Comparison of ENCODE assay signal across 8 cellular contexts in genomic region chr6:34295721-34296120, GRCh38. TPM values are rescaled to one million over a fixed set of nuclear protein-coding genes. Genes with fewer than 3 reads are reported as not detected.
A peak's percentile ranks its signal among the peaks of the same experiment; 100 is the strongest.
DNase-seq lines count a peak whose midpoint lies in the region; ATAC-seq and TF ChIP-seq lines count a peak whose summit lies in the region.

No MANE protein-coding gene starts in this region.

- TF ChIP-seq CTCF in neutrophil (IDR thresholded peaks at IDR 0.05) (no peak), upper lobe of left lung (IDR thresholded peaks at IDR 0.05) (no peak)

- peak overlapping the region; percentile 25 for H3K27ac ChIP-seq in KOPT-K1 (ENCODE audit: low read depth, low read length, poor library complexity, severe bottlenecking)
- peak overlapping the region; percentile 56 for H3K27ac ChIP-seq in neutrophil
- no peak overlapping the region for H3K27ac ChIP-seq in upper lobe of left lung

- WGBS in upper lobe of left lung, 2 donors = 53% methylated on average over 3 of the region's 3 CpGs

- H3K9me3 ChIP-seq in KOPT-K1 (ENCODE audit: insufficient read depth, low read length, poor library complexity, severe bottlenecking) = no peaks in the 10 kb centered on the region
- H3K9me3 ChIP-seq in neutrophil = no peaks in the 10 kb centered on the region
- no peaks in the 10 kb centered on the region for H3K9me3 ChIP-seq in upper lobe of left lung

- DNase-seq in AG08395 (ENCODE audit: low spot score) (no peak), cortex of kidney (lab: John Stamatoyannopoulos, UW) (no peak), upper lobe of left lung (no peak), inferior parietal cortex (ENCODE audit: extremely low spot score) (no peak)

- H3K36me3 ChIP-seq in KOPT-K1 (ENCODE audit: insufficient read depth, low read length) (peaks cover 28% of the 10 kb centered on the region), neutrophil (peaks cover 32% of the 10 kb centered on the region), upper lobe of left lung (peaks cover 0 to 30% (median 17%) of the 10 kb centered on the region in 4 donors)

- H3K4me3 ChIP-seq in neutrophil (ENCODE audit: low read depth in 1 of 2, low read length in 1 of 2) (no peak overlapping the region), upper lobe of left lung (no peak overlapping the region)

- H3K4me1 ChIP-seq in neutrophil (ENCODE audit: control insufficient read depth in 1 of 2, insufficient read depth in 1 of 2, low read depth in 1 of 2, low read length in 1 of 2) (peaks cover 0 to 5% of the 10 kb centered on the region in 2 experiments), upper lobe of left lung (peaks cover 0 to 4% (median 1%) of the 10 kb centered on the region in 4 donors)

- H3K27me3 ChIP-seq in neutrophil (no peaks in the 10 kb centered on the region), upper lobe of left lung (no peaks in the 10 kb centered on the region)

- no peak for TF ChIP-seq POLR2A in upper lobe of left lung (IDR thresholded peaks at IDR 0.05)

- no peak for TF ChIP-seq EP300 in upper lobe of left lung (IDR thresholded peaks at IDR 0.05)

- ATAC-seq in GM18870 (IDR thresholded peaks at IDR 0.05; ENCODE audit: unreplicated experiment) (peak; percentile 54), GM21723 (IDR thresholded peaks at IDR 0.05; ENCODE audit: unreplicated experiment) (peak; percentile 82), upper lobe of left lung (ENCODE audit: low FRiP score in 2 of 2) (no peak)

RNA-seq across cellular contexts. Expression of gene SMIM29, which starts 46.9 kb away (rescaled TPM):
- 10 to 100 TPM; 12.6 to 42.2 (median 34.9) TPM for total RNA-seq in upper lobe of left lung

RNA-seq across cellular contexts. Expression of gene HMGA1, which starts 59.0 kb away (rescaled TPM):
- total RNA-seq in upper lobe of left lung = 10 to 100 TPM; 19.9 to 91.5 (median 58.9) TPM

Comparison
In these comparisons a context has a peak if more than half of its experiments do, and no peak if none do; other contexts are left out.
1. ATAC-seq: peak in GM18870 (single experiment) and GM21723 (single experiment); none in upper lobe of left lung (0 of 2).
2. H3K27ac ChIP-seq: peak in KOPT-K1 (single experiment) and neutrophil (single experiment); none in upper lobe of left lung (0 of 4).